7 cellular contexts compared by ENCODE assay signal in the genomic region with DNA sequence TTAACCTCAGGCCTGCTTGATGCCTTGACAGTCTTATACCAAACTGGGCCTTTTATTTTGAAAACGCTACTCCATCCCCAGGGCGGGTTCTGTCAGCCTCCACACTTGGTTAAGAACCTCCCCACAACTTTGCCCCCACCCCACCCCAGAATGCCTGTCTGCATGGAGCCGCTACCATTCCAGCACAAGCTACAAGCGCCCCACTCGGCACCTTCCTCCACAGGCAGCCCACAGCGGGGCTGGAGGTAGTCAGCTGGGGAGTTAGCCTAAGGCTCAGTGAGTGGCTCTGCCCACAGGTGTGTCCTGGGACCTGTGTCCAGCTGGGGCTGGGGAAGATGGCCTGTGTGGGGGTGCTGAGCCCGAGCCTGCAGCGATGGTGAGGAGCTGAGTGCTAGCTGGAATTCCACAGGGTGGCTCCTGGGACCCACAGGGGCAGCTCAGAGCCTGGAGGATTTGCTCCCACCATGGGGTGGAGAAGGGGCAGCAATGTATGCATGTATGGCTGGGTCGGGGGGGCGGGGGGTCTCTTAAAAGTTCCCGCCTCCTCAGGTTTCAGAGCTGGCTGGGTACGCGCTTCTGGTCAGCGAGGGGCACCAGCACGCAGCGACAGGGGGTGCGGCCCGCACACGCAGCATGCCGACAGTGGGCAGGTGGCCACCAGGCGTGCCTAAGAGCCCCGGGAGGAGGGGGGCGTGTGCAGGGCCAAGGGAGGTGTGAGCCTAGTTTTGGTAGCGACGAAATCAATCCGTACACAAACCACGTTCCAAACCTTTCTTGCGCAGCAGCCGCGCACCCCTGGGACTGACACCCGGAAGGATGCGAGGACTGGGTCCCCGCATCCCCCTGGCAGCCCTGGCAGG. TPM values are rescaled to one million over a fixed set of nuclear protein-coding genes. Genes with fewer than 3 reads are reported as not detected.
A peak's percentile ranks its signal among the peaks of the same experiment; 100 is the strongest.
DNase-seq lines count a peak whose midpoint lies in the region; ATAC-seq lines count a peak whose summit lies in the region.

No MANE protein-coding gene starts in this region.

- no peaks in the 10 kb centered on the region for H3K9me3 Mint-ChIP-seq in activated naive CD8-positive, alpha-beta T cell treated with anti-CD3 and anti-CD28 coated beads for 36 hours
- no peaks in the 10 kb centered on the region for H3K9me3 Mint-ChIP-seq in stimulated activated effector memory CD8-positive, alpha-beta T cell treated with anti-CD3 and anti-CD28 coated beads, Interleukin-12 subunit alpha, Interleukin-12 subunit beta, amount 100 ng/mL, for 72 hours

- peak overlapping the region; percentile 42 for H3K4me3 Mint-ChIP-seq in activated naive CD8-positive, alpha-beta T cell treated with anti-CD3 and anti-CD28 coated beads for 36 hours
- peak overlapping the region; percentile 63 for H3K4me3 Mint-ChIP-seq in stimulated activated effector memory CD8-positive, alpha-beta T cell treated with anti-CD3 and anti-CD28 coated beads, Interleukin-12 subunit alpha, Interleukin-12 subunit beta, amount 100 ng/mL, for 72 hours

- peaks cover 5% of the 10 kb centered on the region for H3K27me3 Mint-ChIP-seq in activated naive CD8-positive, alpha-beta T cell treated with anti-CD3 and anti-CD28 coated beads for 36 hours

- no peak for DNase-seq in Jurkat, Clone E6-1 (ENCODE audit: low read depth, low spot score)
- DNase-seq in activated naive CD8-positive, alpha-beta T cell treated with anti-CD3 and anti-CD28 coated beads for 36 hours = peak; percentile 10
- DNase-seq in stimulated activated effector memory CD8-positive, alpha-beta T cell treated with anti-CD3 and anti-CD28 coated beads, Interleukin-12 subunit alpha, Interleukin-12 subunit beta, amount 100 ng/mL, for 72 hours (ENCODE audit: low spot score in 2 of 2) = no peak
- DNase-seq in NOMO-1 treated with DMSO at 0.1 percent for 48 hours (lab: John Stamatoyannopoulos, UW; ENCODE audit: unreplicated experiment) (no peak), AML-193 (lab: John Stamatoyannopoulos, UW) (no peak), OCI-M1 (lab: John Stamatoyannopoulos, UW) (no peak)

- no peak overlapping the region for H3K27ac Mint-ChIP-seq in activated naive CD8-positive, alpha-beta T cell treated with anti-CD3 and anti-CD28 coated beads for 36 hours
- no peak overlapping the region for H3K27ac Mint-ChIP-seq in stimulated activated effector memory CD8-positive, alpha-beta T cell treated with anti-CD3 and anti-CD28 coated beads, Interleukin-12 subunit alpha, Interleukin-12 subunit beta, amount 100 ng/mL, for 72 hours

- peak; percentile 4 for ATAC-seq in stimulated activated effector memory CD8-positive, alpha-beta T cell treated with anti-CD3 and anti-CD28 coated beads, Interleukin-12 subunit alpha, Interleukin-12 subunit beta, amount 100 ng/mL, for 72 hours

- H3K4me1 Mint-ChIP-seq in activated naive CD8-positive, alpha-beta T cell treated with anti-CD3 and anti-CD28 coated beads for 36 hours = no peaks in the 10 kb centered on the region
- peaks cover 6% of the 10 kb centered on the region for H3K4me1 Mint-ChIP-seq in stimulated activated effector memory CD8-positive, alpha-beta T cell treated with anti-CD3 and anti-CD28 coated beads, Interleukin-12 subunit alpha, Interleukin-12 subunit beta, amount 100 ng/mL, for 72 hours

- H3K9me3 ChIP-seq in iPS-18c (ENCODE audit: control insufficient read depth, insufficient read depth, low read length) = no peaks in the 10 kb centered on the region

- H3K36me3 Mint-ChIP-seq in activated naive CD8-positive, alpha-beta T cell treated with anti-CD3 and anti-CD28 coated beads for 36 hours = no peaks in the 10 kb centered on the region
- H3K36me3 Mint-ChIP-seq in stimulated activated effector memory CD8-positive, alpha-beta T cell treated with anti-CD3 and anti-CD28 coated beads, Interleukin-12 subunit alpha, Interleukin-12 subunit beta, amount 100 ng/mL, for 72 hours = peaks cover 5% of the 10 kb centered on the region

- H3K4me3 ChIP-seq in Jurkat, Clone E6-1 (ENCODE audit: low read length) = peak overlapping the region; percentile 55
- peak overlapping the region; percentile 65 for H3K4me3 ChIP-seq in iPS-18c (ENCODE audit: insufficient read depth, low read depth, low read length)

RNA-seq across cellular contexts. Expression of a gene that starts 0.9 kb away (rescaled TPM):
- polyA plus RNA-seq in Jurkat, Clone E6-1 (2012; ENCODE audit: insufficient read depth, insufficient read length) = 14.3 TPM
- 1 to 10 TPM; 1.5 to 1.7 TPM for total RNA-seq in activated naive CD8-positive, alpha-beta T cell treated with anti-CD3 and anti-CD28 coated beads for 36 hours

RNA-seq across cellular contexts. Expression of a gene that starts 15.2 kb away (rescaled TPM):
- polyA plus RNA-seq in Jurkat, Clone E6-1 (2012; ENCODE audit: insufficient read depth, insufficient read length) = not detected
- not detected for total RNA-seq in activated naive CD8-positive, alpha-beta T cell treated with anti-CD3 and anti-CD28 coated beads for 36 hours

RNA-seq across cellular contexts. Expression of a gene that starts 45.4 kb away (rescaled TPM):
- polyA plus RNA-seq in Jurkat, Clone E6-1 (2012; ENCODE audit: insufficient read depth, insufficient read length) = not detected
- not detected for total RNA-seq in activated naive CD8-positive, alpha-beta T cell treated with anti-CD3 and anti-CD28 coated beads for 36 hours
